1 cellular context compared by ENCODE assay signal in genomic region chr1:156104065-156104810, GRCh38.
TF ChIP-seq lines count a peak whose summit lies in the region.

No MANE protein-coding gene starts in this region.

TF ChIP-seq in HEK293, 187 proteins besides CTCF, POLR2A, EP300 and RAD21 (continued from another document and continues in another):
- TF ChIP-seq PRDM10 (tag by site-specific recombination; IDR thresholded peaks at IDR 0.05): peak; percentile 96
- no peak for TF ChIP-seq PRDM6 (tag by site-specific recombination; IDR thresholded peaks at IDR 0.05)
- no peak for TF ChIP-seq ZEB2 (tag by site-specific recombination; IDR thresholded peaks at IDR 0.05)
- no peak for TF ChIP-seq ZBTB49 (tag by site-specific recombination; IDR thresholded peaks at IDR 0.05; ENCODE audit: low read depth)
- no peak for TF ChIP-seq ZNF211 (tag by site-specific recombination; IDR thresholded peaks at IDR 0.05; ENCODE audit: low read depth)
- no peak for TF ChIP-seq KLF9 (tag by site-specific recombination; IDR thresholded peaks at IDR 0.05; ENCODE audit: low read depth)
- no peak for TF ChIP-seq PRDM4 (tag by site-specific recombination; IDR thresholded peaks at IDR 0.05)
- TF ChIP-seq ZBTB48 (tag by site-specific recombination; IDR thresholded peaks at IDR 0.05): 0 out of 2 replicates have a peak, but pooled peaks have one; percentile 70
- TF ChIP-seq BCL6B (tag by site-specific recombination; IDR thresholded peaks at IDR 0.05): no peak
- TF ChIP-seq ZNF514 (tag by site-specific recombination; IDR thresholded peaks at IDR 0.05): no peak
- no peak for TF ChIP-seq ZNF521 (tag by site-specific recombination; IDR thresholded peaks at IDR 0.05)
- no peak for TF ChIP-seq ZNF549 (tag by site-specific recombination; IDR thresholded peaks at IDR 0.05)
- no peak for TF ChIP-seq ZNF18 (tag by site-specific recombination; IDR thresholded peaks at IDR 0.05)
- no peak for TF ChIP-seq ZNF10 (tag by site-specific recombination; IDR thresholded peaks at IDR 0.05)
- 0 out of 2 replicates have a peak, but pooled peaks have one; percentile 10 for TF ChIP-seq SP2 (tag by site-specific recombination; IDR thresholded peaks at IDR 0.05)
- no peak for TF ChIP-seq ZNF140 (tag by site-specific recombination; IDR thresholded peaks at IDR 0.05)
- no peak for TF ChIP-seq ZBTB26 (tag by site-specific recombination; optimal IDR thresholded peaks at IDR 0.05)
- no peak for TF ChIP-seq ZNF2 (tag by site-specific recombination; IDR thresholded peaks at IDR 0.05)
- TF ChIP-seq PBX3 (CRISPR knock-in tag; IDR thresholded peaks at IDR 0.05): no peak
- 0 out of 2 replicates have a peak, but pooled peaks have one; percentile 28 for TF ChIP-seq EGR2 (tag by site-specific recombination; IDR thresholded peaks at IDR 0.05; ENCODE audit: low read depth)
- no peak for TF ChIP-seq ZSCAN4 (tag by site-specific recombination; IDR thresholded peaks at IDR 0.05)
- peak; percentile 77 for TF ChIP-seq WT1 (tag by site-specific recombination; IDR thresholded peaks at IDR 0.05)
- TF ChIP-seq ZBTB20 (tag by site-specific recombination; IDR thresholded peaks at IDR 0.05): no peak
- TF ChIP-seq ZNF791 (tag by site-specific recombination; IDR thresholded peaks at IDR 0.05): no peak
- no peak for TF ChIP-seq ZSCAN23 (tag by site-specific recombination; IDR thresholded peaks at IDR 0.05)
- peak; percentile 69 for TF ChIP-seq ZBTB8A (tag by site-specific recombination; IDR thresholded peaks at IDR 0.05)
- no peak for TF ChIP-seq ZSCAN18 (tag by site-specific recombination; IDR thresholded peaks at IDR 0.05)
- TF ChIP-seq ZNF747 (tag by site-specific recombination; IDR thresholded peaks at IDR 0.05): no peak
- TF ChIP-seq ZNF677 (tag by site-specific recombination; IDR thresholded peaks at IDR 0.05): no peak
- no peak for TF ChIP-seq ZBTB1 (tag by site-specific recombination; IDR thresholded peaks at IDR 0.05)
- TF ChIP-seq ZNF19 (tag by site-specific recombination; IDR thresholded peaks at IDR 0.05; ENCODE audit: low read depth): no peak
- TF ChIP-seq GLIS1 (tag by site-specific recombination; IDR thresholded peaks at IDR 0.05): peak; percentile 13; the same call in 1 of the 2 replicates
- TF ChIP-seq ZNF394 (tag by site-specific recombination; IDR thresholded peaks at IDR 0.05; ENCODE audit: borderline replicate concordance): no peak
- TF ChIP-seq BCL11A (tag by site-specific recombination; IDR thresholded peaks at IDR 0.05; ENCODE audit: low read depth): no peak
- TF ChIP-seq ZNF76 (tag by site-specific recombination; IDR thresholded peaks at IDR 0.05; ENCODE audit: borderline replicate concordance, low read depth): no peak
- TF ChIP-seq ZNF341 (tag by site-specific recombination; IDR thresholded peaks at IDR 0.05; ENCODE audit: low read depth): peak; percentile 97
- TF ChIP-seq ZFHX2 (tag by site-specific recombination; conservative IDR thresholded peaks at IDR 0.05): peak; percentile 25
- TF ChIP-seq GLIS2 (tag by site-specific recombination; IDR thresholded peaks at IDR 0.05): peak; percentile 28; the same call in 1 of the 2 replicates
- TF ChIP-seq ZIC2 (tag by site-specific recombination; IDR thresholded peaks at IDR 0.05): no peak
- TF ChIP-seq ZNF530 (tag by site-specific recombination; IDR thresholded peaks at IDR 0.05; ENCODE audit: low read depth): no peak
- TF ChIP-seq ZNF423 (tag by site-specific recombination; IDR thresholded peaks at IDR 0.05): no peak
- TF ChIP-seq ZBTB17 (tag by site-specific recombination; IDR thresholded peaks at IDR 0.05): peak; percentile 14
- no peak for TF ChIP-seq ZNF114 (tag by site-specific recombination; IDR thresholded peaks at IDR 0.05)
